34 cellular contexts compared by ENCODE assay signal in genomic region chr19:17977488-17977887, GRCh38. TPM values are rescaled to one million over a fixed set of nuclear protein-coding genes. Genes with fewer than 3 reads are reported as not detected.
"Had no signal": no experiment of that assay in that cellular context is flagged by ENCODE, and none has a peak within 500 bp of the region (broad histone marks: within the 10 kb centered on the region; RNA-seq: fewer than 3 reads in every experiment).

No MANE protein-coding gene starts in this region.

- H3K4me3 ChIP-seq: adrenal gland, Peyer's patch had no signal

- H3K27ac ChIP-seq: adrenal gland, Peyer's patch had no signal

- H3K36me3 ChIP-seq: adrenal gland, Peyer's patch had no signal

- H3K36me3 Mint-ChIP-seq: activated CD4-positive, alpha-beta memory T cell treated with anti-CD3 and anti-CD28 coated beads for 36 hours; activated naive CD4-positive, alpha-beta T cell treated with anti-CD3 and anti-CD28 coated beads, Interleukin-2, amount 50 U/mL, for 72 hours had no signal

- H3K9me3 ChIP-seq: adrenal gland, Peyer's patch had no signal

- H3K27ac Mint-ChIP-seq: activated B cell treated with CpG ODN at 0.5 μM for 24 hours; activated CD4-positive, alpha-beta memory T cell treated with anti-CD3 and anti-CD28 coated beads for 36 hours; activated naive CD4-positive, alpha-beta T cell treated with anti-CD3 and anti-CD28 coated beads for 36 hours; activated naive CD4-positive, alpha-beta T cell treated with anti-CD3 and anti-CD28 coated beads, Interleukin-2, amount 50 U/mL, for 72 hours; activated T-helper 1 cell treated with anti-CD3 and anti-CD28 coated beads, Interleukin-12 subunit alpha, Interleukin-12 subunit beta, Interleukin-2, Interleukin-4 antibody, amounts not matched to agents 30 ng/mL and 10 ng/mL and 1 ng/mL, durations not matched to agents 14 hours and 24 hours and 36 hours had no signal

- DNase-seq: activated B cell treated with CpG ODN at 0.5 μM for 24 hours; activated CD4-positive, alpha-beta memory T cell treated with anti-CD3 and anti-CD28 coated beads for 36 hours; activated CD4-positive, alpha-beta T cell treated with anti-CD3 and anti-CD28 coated beads for 4 hours; activated CD4-positive, alpha-beta T cell treated with anti-CD3 and anti-CD28 coated beads, Interleukin-2, amount 50 U/mL, for 1 hour; activated CD4-positive, CD25-positive, alpha-beta regulatory T cell treated with anti-CD3 and anti-CD28 coated beads, Interleukin-2, amount 50 U/mL, for 72 hours; activated CD8-positive, alpha-beta memory T cell treated with anti-CD3 and anti-CD28 coated beads, Interleukin-2, amount 50 U/mL, for 4 hours; activated gamma-delta T cell treated with Interleukin-2 at 50 U/mL for 16 hours; activated naive CD4-positive, alpha-beta T cell treated with anti-CD3 and anti-CD28 coated beads for 36 hours; activated T-cell treated with anti-CD3 and anti-CD28 coated beads for 4 hours; activated T-cell treated with anti-CD3 and anti-CD28 coated beads, Interleukin-2, amount 50 U/mL, for 4 hours; adrenal gland; caudate nucleus; cerebellar nuclear complex; NCI-H1105; NCI-H1436; NCI-H1694; NCI-H1930; NCI-H2081 treated with DMSO at 0.1 percent for 48 hours; NCI-H226; NCI-H446 treated with DMSO at 0.1 percent for 48 hours; NCI-H524; PC-3; Peyer's patch; RPMI8226; SHP77 treated with DMSO at 0.1 percent for 48 hours; SW 1271; T-helper 1 cell; T-helper 2 cell; T-helper 9 cell had no signal

- H3K4me1 Mint-ChIP-seq: brain had no signal

- FAIRE-seq: bronchial epithelial cell had no signal

- H3K9me3 Mint-ChIP-seq: activated B cell treated with CpG ODN at 0.5 μM for 24 hours; activated CD4-positive, alpha-beta memory T cell treated with anti-CD3 and anti-CD28 coated beads for 36 hours; activated naive CD4-positive, alpha-beta T cell treated with anti-CD3 and anti-CD28 coated beads for 36 hours; activated naive CD4-positive, alpha-beta T cell treated with anti-CD3 and anti-CD28 coated beads, Interleukin-2, amount 50 U/mL, for 72 hours; activated T-cell treated with anti-CD3 and anti-CD28 coated beads, Interleukin-2, amount 50 U/mL, for 4 hours; activated T-helper 1 cell treated with anti-CD3 and anti-CD28 coated beads, Interleukin-12 subunit alpha, Interleukin-12 subunit beta, Interleukin-2, Interleukin-4 antibody, amounts not matched to agents 30 ng/mL and 10 ng/mL and 1 ng/mL, durations not matched to agents 14 hours and 24 hours and 36 hours; brain had no signal

- H3K4me3 Mint-ChIP-seq: activated B cell treated with CpG ODN at 0.5 μM for 24 hours; activated CD4-positive, alpha-beta memory T cell treated with anti-CD3 and anti-CD28 coated beads for 36 hours; activated naive CD4-positive, alpha-beta T cell treated with anti-CD3 and anti-CD28 coated beads for 36 hours; activated T-cell treated with anti-CD3 and anti-CD28 coated beads, Interleukin-2, amount 50 U/mL, for 4 hours; activated T-helper 1 cell treated with anti-CD3 and anti-CD28 coated beads, Interleukin-12 subunit alpha, Interleukin-12 subunit beta, Interleukin-2, Interleukin-4 antibody, amounts not matched to agents 30 ng/mL and 10 ng/mL and 1 ng/mL, durations not matched to agents 14 hours and 24 hours and 36 hours; brain had no signal

- ATAC-seq: activated naive CD4-positive, alpha-beta T cell treated with anti-CD3 and anti-CD28 coated beads, Interleukin-2, amount 50 U/mL, for 72 hours; activated T-cell treated with anti-CD3 and anti-CD28 coated beads, Interleukin-2, amount 50 U/mL, for 4 hours; PC-3 had no signal

- H3K27me3 Mint-ChIP-seq: activated B cell treated with CpG ODN at 0.5 μM for 24 hours, brain had no signal

- H3K27me3 ChIP-seq: adrenal gland, Peyer's patch had no signal

- H3K4me1 ChIP-seq: adrenal gland had no signal

RNA-seq across cellular contexts. Expression of gene KCNN1, which starts 10.6 kb away (rescaled TPM):
- total RNA-seq: activated B cell treated with CpG ODN at 0.5 μM for 24 hours; activated T-helper 1 cell treated with anti-CD3 and anti-CD28 coated beads, Interleukin-12 subunit alpha, Interleukin-12 subunit beta, Interleukin-2, Interleukin-4 antibody, amounts not matched to agents 30 ng/mL and 10 ng/mL and 1 ng/mL, durations not matched to agents 14 hours and 24 hours and 36 hours; bronchial epithelial cell; MCF 10A; PC-3; Peyer's patch had no signal
